23 cellular contexts compared by ENCODE assay signal in genomic region chr5:87770601-87771121, GRCh38.
A peak's percentile ranks its signal among the peaks of the same experiment; 100 is the strongest.
DNase-seq lines count a peak whose midpoint lies in the region; ATAC-seq and TF ChIP-seq lines count a peak whose summit lies in the region.
"Had no signal": no experiment of that assay in that cellular context is flagged by ENCODE, and none has a peak within 500 bp of the region (broad histone marks: within the 10 kb centered on the region; RNA-seq: fewer than 3 reads in every experiment).

No MANE protein-coding gene starts in this region.

- no peak overlapping the region for H4K5ac ChIP-seq in H9 (ENCODE audit: insufficient read length, low read depth, low read length)

- H3K23me2 ChIP-seq in H9 (ENCODE audit: insufficient read length, low read depth, low read length, poor library complexity, severe bottlenecking) = no peaks in the 10 kb centered on the region

- H3K9me3 Mint-ChIP-seq in H9 (no peaks in the 10 kb centered on the region), neural progenitor cell (no peaks in the 10 kb centered on the region)
- H3K9me3 Mint-ChIP-seq: activated naive CD8-positive, alpha-beta T cell treated with anti-CD3 and anti-CD28 coated beads, Interleukin-2, amount 50 U/mL, for 24 hours; naive B cell had no signal

- no peaks in the 10 kb centered on the region; the same call in 1 of the 2 replicates for H3K27me3 Mint-ChIP-seq in H9 (ENCODE audit: low read depth)
- no peaks in the 10 kb centered on the region for H3K27me3 Mint-ChIP-seq in neural progenitor cell (ENCODE audit: insufficient read depth, low read depth)

- H4K20me1 ChIP-seq in H9 (ENCODE audit: control insufficient read depth, insufficient read depth, insufficient read length) (no peaks in the 10 kb centered on the region), neural progenitor cell (ENCODE audit: low read depth) (no peaks in the 10 kb centered on the region)

- H4K91ac ChIP-seq in H9 (ENCODE audit: insufficient read length, low read depth, low read length) = no peak overlapping the region

- H2BK5ac ChIP-seq in H9 (ENCODE audit: insufficient read length, low read length) = no peak overlapping the region

- TF ChIP-seq EP300 in stomach (IDR thresholded peaks at IDR 0.05) = no peak

- no peak overlapping the region for H3K9ac ChIP-seq in H9 (ENCODE audit: extremely low read depth, insufficient read length, low read length)
- H3K9ac ChIP-seq in neural progenitor cell = no peak overlapping the region

- H2AFZ ChIP-seq in H9 (ENCODE audit: low read length) (no peak overlapping the region), neural progenitor cell (replicated peaks) (peak overlapping the region; percentile 73)

- peak overlapping the region; percentile 43 to 68; a peak in 4 of 5 replicates for H3K4me3 Mint-ChIP-seq in H9
- H3K4me3 Mint-ChIP-seq in neural progenitor cell = no peak overlapping the region
- H3K4me3 Mint-ChIP-seq: activated naive CD8-positive, alpha-beta T cell treated with anti-CD3 and anti-CD28 coated beads, Interleukin-2, amount 50 U/mL, for 24 hours; naive B cell had no signal

- no peaks in the 10 kb centered on the region for H3K79me2 ChIP-seq in H9 (ENCODE audit: insufficient read depth, low read length)
- no peaks in the 10 kb centered on the region for H3K79me2 ChIP-seq in neural progenitor cell (ENCODE audit: low read depth)

- TF ChIP-seq CTCF in H9 (conservative IDR thresholded peaks at IDR 0.05) (no peak; the same call in 2 of the 3 replicates), neural progenitor cell (IDR thresholded peaks at IDR 0.05) (no peak), stomach (IDR thresholded peaks at IDR 0.05) (no peak)

- H3K14ac ChIP-seq in H9 (ENCODE audit: insufficient read depth, low read length) = no peak overlapping the region

- no peak overlapping the region for H3K18ac ChIP-seq in H9 (ENCODE audit: insufficient read length, low read depth, low read length)

- H3K36me3 Mint-ChIP-seq in H9 (ENCODE audit: insufficient read depth in 1 of 3, low read depth in 3 of 3) (no peaks in the 10 kb centered on the region), neural progenitor cell (no peaks in the 10 kb centered on the region)
- H3K36me3 Mint-ChIP-seq: naive B cell had no signal

- H2BK12ac ChIP-seq in H9 (ENCODE audit: insufficient read length, low read depth, low read length) = no peak overlapping the region

- H2BK20ac ChIP-seq in H9 (ENCODE audit: low read depth, low read length, poor library complexity, severe bottlenecking) = no peak overlapping the region

- H4K8ac ChIP-seq in H9 (replicated peaks; ENCODE audit: insufficient read length, low read depth, low read length) = no peak overlapping the region

- no peak overlapping the region for H2BK120ac ChIP-seq in H9 (ENCODE audit: low read depth, low read length, poor library complexity, severe bottlenecking)

- ATAC-seq in HG03175 (IDR thresholded peaks at IDR 0.05; ENCODE audit: unreplicated experiment) = no peak
- ATAC-seq: activated naive CD8-positive, alpha-beta T cell treated with anti-CD3 and anti-CD28 coated beads, Interleukin-2, amount 50 U/mL, for 24 hours; K562; PC-3 had no signal

- intact Hi-C loops in stomach (cut with DNase I; ENCODE audit: low total_unique reads) = no loop called here

- no peak for TF ChIP-seq POLR2A in stomach (IDR thresholded peaks at IDR 0.05)

- no peak overlapping the region for H3K56ac ChIP-seq in H9 (ENCODE audit: insufficient read length, low read depth, low read length)

- H3K23ac ChIP-seq in H9 (ENCODE audit: insufficient read length, low read depth, low read length) = no peak overlapping the region

- H3K4me3 ChIP-seq in iPS-11a (ENCODE audit: low read depth, low read length) (peak overlapping the region; percentile 14), neural progenitor cell (peak overlapping the region; percentile 30), stomach (no peak overlapping the region)
- H3K4me3 ChIP-seq: K562, lung, SJCRH30 had no signal

- no peak overlapping the region for H3T11ph ChIP-seq in H9 (ENCODE audit: low read length)

- no peak overlapping the region for H3K4ac ChIP-seq in H9 (ENCODE audit: low read depth, low read length)

- H3F3A ChIP-seq in neural progenitor cell (ENCODE audit: low read depth) = peaks cover 11% of the 10 kb centered on the region

- peak overlapping the region; percentile 62 for H3K4me2 ChIP-seq in H9 (ENCODE audit: insufficient read depth, insufficient read length, low read length)
- peak overlapping the region; percentile 72 for H3K4me2 ChIP-seq in neural progenitor cell

- H3K4me1 Mint-ChIP-seq in H9 = peaks cover 11 to 15% of the 10 kb centered on the region in 2 experiments
- H3K4me1 Mint-ChIP-seq in neural progenitor cell = peaks cover 3% of the 10 kb centered on the region
- H3K4me1 Mint-ChIP-seq: activated naive CD8-positive, alpha-beta T cell treated with anti-CD3 and anti-CD28 coated beads, Interleukin-2, amount 50 U/mL, for 24 hours; naive B cell had no signal

- H3K9me3 ChIP-seq in H9 (ENCODE audit: control insufficient read depth, low read depth, low read length) (no peaks in the 10 kb centered on the region), neural progenitor cell (ENCODE audit: low read depth) (no peaks in the 10 kb centered on the region), stomach (no peaks in the 10 kb centered on the region)
- H3K9me3 ChIP-seq: SJCRH30 had no signal

- H2BK15ac ChIP-seq in H9 (ENCODE audit: low read depth, low read length) = no peak overlapping the region

- WGBS in H9 (ENCODE audit: extremely low coverage, insufficient read length, low lambda C conversion rate) = no CpG with 5 or more reads among the region's 16 CpGs
- WGBS in stomach, 5 donors = 18 to 29% (median 21%) methylated on average over 16 of the region's 16 CpGs

- H3K36me3 ChIP-seq in neural progenitor cell (no peaks in the 10 kb centered on the region), stomach (no peaks in the 10 kb centered on the region)
- H3K36me3 ChIP-seq: SJCRH30 had no signal

- no peaks in the 10 kb centered on the region for H3K27me3 ChIP-seq in H9 (ENCODE audit: insufficient read depth, low read length)
- H3K27me3 ChIP-seq in neural progenitor cell = peaks cover 5% of the 10 kb centered on the region
- peaks cover 0 to 29% (median 6%) of the 10 kb centered on the region in 3 donors for H3K27me3 ChIP-seq in stomach
- H3K27me3 ChIP-seq: SJCRH30 had no signal

- DNase-seq in H9 = peak; percentile 63
- peak in 38 of 61 donors; percentile 2 to 56 (median 32) for DNase-seq in caudate nucleus (lab: John Stamatoyannopoulos, UW)
- DNase-seq in neural progenitor cell (ENCODE audit: low spot score) = peak; percentile 51
- no peak for DNase-seq in dedifferentiated amniotic fluid mesenchymal stem cell (ENCODE audit: extremely low spot score)
- no peak for DNase-seq in stomach
- no peak for DNase-seq in NCI-H1436 (lab: John Stamatoyannopoulos, UW)
- DNase-seq: activated CD4-positive, CD25-positive, alpha-beta regulatory T cell; activated CD8-positive, alpha-beta memory T cell treated with anti-CD3 and anti-CD28 coated beads for 24 hours; activated naive CD8-positive, alpha-beta T cell treated with anti-CD3 and anti-CD28 coated beads, Interleukin-2, amount 50 U/mL, for 24 hours; DND-41; MV-4-11; naive B cell; NCI-H2107; NCI-H526; PC-3; SJCRH30; stimulated activated CD4-positive, alpha-beta T cell treated with anti-CD3 and anti-CD28 coated beads, Interleukin-4, amount 100 ng/mL, for 1 hour had no signal

- H3K27ac ChIP-seq in H9 (ENCODE audit: insufficient read length, low read depth, low read length) = no peak overlapping the region
- H3K27ac ChIP-seq in caudate nucleus (ENCODE audit: low read depth, low read length) = peak overlapping the region; percentile 72
- no peak overlapping the region for H3K27ac ChIP-seq in neural progenitor cell
- no peak overlapping the region for H3K27ac ChIP-seq in stomach
- H3K27ac ChIP-seq: HL-60, SJCRH30 had no signal

- H3K79me1 ChIP-seq in H9 (ENCODE audit: insufficient read depth, low read depth, low read length, poor library complexity, severe bottlenecking) = no peaks in the 10 kb centered on the region

- H3K27ac Mint-ChIP-seq in H9 = no peak overlapping the region
- no peak overlapping the region for H3K27ac Mint-ChIP-seq in neural progenitor cell
- H3K27ac Mint-ChIP-seq: activated naive CD8-positive, alpha-beta T cell treated with anti-CD3 and anti-CD28 coated beads, Interleukin-2, amount 50 U/mL, for 24 hours; naive B cell; progenitor cell of endocrine pancreas had no signal

- H3K4me1 ChIP-seq in H9 (ENCODE audit: insufficient read depth, low read length) (no peaks in the 10 kb centered on the region; the same call in 1 of the 2 replicates), neural progenitor cell (peaks cover 19% of the 10 kb centered on the region), stomach (no peaks in the 10 kb centered on the region)
- H3K4me1 ChIP-seq: SJCRH30 had no signal

- H2AK5ac ChIP-seq in H9 (ENCODE audit: insufficient read length, low read length) = no peak overlapping the region

Comparison
In these comparisons a context has a peak if more than half of its experiments do, and no peak if none do; other contexts are left out.
1. DNase-seq: peak in H9 (single experiment), caudate nucleus (38 of 61) and neural progenitor cell (single experiment); none in dedifferentiated amniotic fluid mesenchymal stem cell (single experiment), stomach (single experiment) and NCI-H1436 (single experiment).
2. H3K4me3 ChIP-seq: peak in iPS-11a (single experiment) and neural progenitor cell (single experiment); none in stomach (0 of 4).